ENCODE assay signal across 8 cellular contexts in the genomic region with DNA sequence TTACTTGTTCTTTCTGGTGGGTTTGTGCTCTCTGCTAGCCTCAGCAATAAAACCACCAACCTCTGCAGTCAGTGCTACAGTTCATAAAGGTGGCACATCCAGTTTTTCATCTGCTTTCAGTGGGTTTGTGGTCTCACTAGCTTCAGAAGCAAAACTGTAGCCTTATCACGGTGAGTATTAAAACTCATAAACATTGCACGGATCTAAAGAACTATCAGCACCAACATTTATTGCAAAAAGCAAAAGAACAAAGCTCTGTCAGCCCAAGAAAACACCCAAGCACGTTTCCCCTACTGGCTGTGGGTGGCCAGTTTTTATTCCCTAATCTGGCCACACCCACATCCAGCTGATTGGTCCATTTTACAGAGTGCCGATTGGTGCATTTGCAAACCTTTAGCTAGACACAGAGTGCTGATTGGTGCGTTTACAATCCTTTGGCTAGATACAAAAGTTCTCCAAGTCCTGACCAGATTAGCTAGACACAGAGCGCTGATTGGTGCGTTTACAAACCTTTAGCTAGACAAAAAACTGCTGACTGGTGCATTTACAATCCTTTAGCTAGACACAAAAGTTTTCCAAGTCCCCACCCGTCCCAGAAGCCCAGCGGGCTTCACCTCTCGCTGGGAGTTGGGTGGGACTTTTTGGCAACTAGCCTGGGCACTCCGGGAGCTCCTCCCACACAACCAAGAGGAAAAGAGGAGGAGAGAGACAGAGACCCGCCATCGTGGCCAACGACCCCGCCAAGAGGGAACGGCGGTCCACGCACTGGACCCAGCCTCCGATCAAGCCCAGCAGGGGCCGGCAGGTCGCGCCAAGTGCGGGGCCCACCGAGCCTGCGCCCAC. TPM values are rescaled to one million over a fixed set of nuclear protein-coding genes. Genes with fewer than 3 reads are reported as not detected.
A peak's percentile ranks its signal among the peaks of the same experiment; 100 is the strongest.
DNase-seq lines count a peak whose midpoint lies in the region; ATAC-seq and TF ChIP-seq lines count a peak whose summit lies in the region.

No MANE protein-coding gene starts in this region.

- no peak overlapping the region for H2BK5ac ChIP-seq in mesendoderm (ENCODE audit: low read length)

- WGBS in heart right ventricle, 2 donors: 43 to 44% methylated on average over 25 of the region's 25 CpGs
- WGBS in mesendoderm (ENCODE audit: extremely low coverage, insufficient coverage, low lambda C conversion rate): no CpG with 5 or more reads among the region's 25 CpGs

- no peaks in the 10 kb centered on the region for H3K27me3 Mint-ChIP-seq in activated T-cell treated with anti-CD3 and anti-CD28 coated beads, Interleukin-2, amount 50 U/mL, for 24 hours

- no peak overlapping the region for H3K56ac ChIP-seq in mesendoderm (ENCODE audit: low read length)

- H3K27ac Mint-ChIP-seq in activated T-cell treated with anti-CD3 and anti-CD28 coated beads, Interleukin-2, amount 50 U/mL, for 24 hours: peak overlapping the region; percentile 92

- H3K79me2 ChIP-seq in mesendoderm (ENCODE audit: control insufficient read depth, insufficient read depth, low read length): peaks cover 8% of the 10 kb centered on the region

- H3K9me3 Mint-ChIP-seq in activated T-cell treated with anti-CD3 and anti-CD28 coated beads, Interleukin-2, amount 50 U/mL, for 24 hours: peaks cover 4% of the 10 kb centered on the region

- no peak overlapping the region for H3K18ac ChIP-seq in mesendoderm (ENCODE audit: low read length)

- peaks cover 5% of the 10 kb centered on the region for H3K79me1 ChIP-seq in mesendoderm (ENCODE audit: low read length)

- H3K4me1 Mint-ChIP-seq in activated T-cell treated with anti-CD3 and anti-CD28 coated beads, Interleukin-2, amount 50 U/mL, for 24 hours (ENCODE audit: low read depth): peaks cover 40% of the 10 kb centered on the region

- H2AK5ac ChIP-seq in mesendoderm (ENCODE audit: low read length): no peak overlapping the region

- H3K4me2 ChIP-seq in mesendoderm (ENCODE audit: low read length): no peak overlapping the region

- H3K36me3 Mint-ChIP-seq in activated T-cell treated with anti-CD3 and anti-CD28 coated beads, Interleukin-2, amount 50 U/mL, for 24 hours (ENCODE audit: low read depth): peaks cover 26% of the 10 kb centered on the region

- H3K4me3 ChIP-seq in heart right ventricle (peak overlapping the region; percentile 39 to 82 (median 71)), mesendoderm (ENCODE audit: low read length) (no peak overlapping the region)

- H4K5ac ChIP-seq in mesendoderm (ENCODE audit: low read length): no peak overlapping the region

- no peak for TF ChIP-seq CTCF in heart right ventricle (IDR thresholded peaks at IDR 0.05)

- intact Hi-C loops in heart right ventricle (cut with DNase I): no loop called here

- H3K9ac ChIP-seq in mesendoderm (ENCODE audit: low read length): no peak overlapping the region

- peaks cover 0 to 2% (median 0%) of the 10 kb centered on the region in 9 donors for H3K36me3 ChIP-seq in heart right ventricle
- H3K36me3 ChIP-seq in mesendoderm (ENCODE audit: control insufficient read depth, insufficient read depth, low read length): no peaks in the 10 kb centered on the region

- H4K8ac ChIP-seq in mesendoderm (ENCODE audit: low read depth, low read length): no peak overlapping the region

- peak overlapping the region; percentile 80 to 98 (median 94) for H3K27ac ChIP-seq in heart right ventricle
- no peak overlapping the region for H3K27ac ChIP-seq in mesendoderm (ENCODE audit: low read depth, low read length)

- no peaks in the 10 kb centered on the region for H3K27me3 ChIP-seq in heart right ventricle
- no peaks in the 10 kb centered on the region for H3K27me3 ChIP-seq in mesendoderm (ENCODE audit: insufficient read depth, low read length, poor library complexity)

- H3K4ac ChIP-seq in mesendoderm (ENCODE audit: low read depth, low read length): no peak overlapping the region

- H2BK120ac ChIP-seq in mesendoderm (ENCODE audit: low read depth, low read length): no peak overlapping the region

- H3K4me3 Mint-ChIP-seq in activated T-cell treated with anti-CD3 and anti-CD28 coated beads, Interleukin-2, amount 50 U/mL, for 24 hours: peak overlapping the region; percentile 94

- DNase-seq in activated gamma-delta T cell treated with Interleukin-2 at 50 U/mL for 16 hours: peak; percentile 34
- DNase-seq in activated gamma-delta T cell (lab: John Stamatoyannopoulos, UW): no peak
- DNase-seq in activated T-cell treated with anti-CD3 and anti-CD28 coated beads, Interleukin-2, amount 50 U/mL, for 24 hours: peak; percentile 54
- DNase-seq in heart right ventricle: peak; percentile 44 to 56
- DNase-seq in stimulated activated CD8-positive, alpha-beta memory T cell treated with anti-CD3 and anti-CD28 coated beads, Interleukin-15, amount 100 ng/mL, for 48 hours (ENCODE audit: low read depth in 2 of 2): peak; percentile 27 to 34
- DNase-seq in amniotic stem cell (lab: John Stamatoyannopoulos, UW): no peak
- DNase-seq in effector CD4-positive, alpha-beta T cell: no peak
- DNase-seq in mesendoderm: no peak

- H3K23ac ChIP-seq in mesendoderm (ENCODE audit: low read length): no peak overlapping the region

- peak in 3 of 8 donors; percentile 0 to 9 (median 1) for ATAC-seq in heart right ventricle

- peaks cover 0 to 17% (median 0%) of the 10 kb centered on the region in 11 donors for H3K9me3 ChIP-seq in heart right ventricle

- H3K4me1 ChIP-seq in heart right ventricle (peaks cover 7 to 36% (median 22%) of the 10 kb centered on the region in 9 donors), mesendoderm (ENCODE audit: control insufficient read depth, low read depth, low read length) (peaks cover 3% of the 10 kb centered on the region)

- H2BK15ac ChIP-seq in mesendoderm (replicated peaks; ENCODE audit: low read depth): no peak overlapping the region

RNA-seq across cellular contexts. Expression of a gene that starts 3.3 kb away (rescaled TPM):
- total RNA-seq in heart right ventricle: 100 to 1,000 TPM; 105 to 133 (median 116) TPM
- polyA plus RNA-seq in heart right ventricle: 100 to 1,000 TPM; 114 to 116 TPM
- 183 TPM for polyA plus RNA-seq in mesendoderm (2013, experiment 1 of 2)
- polyA plus RNA-seq in mesendoderm (2013, experiment 2 of 2): 184 TPM

RNA-seq across cellular contexts. Expression of a gene that starts 24.8 kb away (rescaled TPM):
- 10 to 100 TPM in 2 of 10 donors, 1 to 10 TPM in 8; 5.8 to 13.5 (median 8.4) TPM for total RNA-seq in heart right ventricle
- 10 to 100 TPM in 1 of 2 donors, 1 to 10 TPM in 1; 6.1 to 15.7 TPM for polyA plus RNA-seq in heart right ventricle
- 84.9 TPM for polyA plus RNA-seq in mesendoderm (2013, experiment 1 of 2)
- polyA plus RNA-seq in mesendoderm (2013, experiment 2 of 2): 92.9 TPM

RNA-seq across cellular contexts. Expression of a gene that starts 25.2 kb away (rescaled TPM):
- 1 to 10 TPM in 2 of 10 donors, under 1 TPM in 5, not detected in 3; 0.59 to 1.6 (median 0.86) TPM for total RNA-seq in heart right ventricle
- polyA plus RNA-seq in heart right ventricle: under 1 TPM; 0.80 to 0.88 TPM
- polyA plus RNA-seq in mesendoderm (2013, experiment 1 of 2): 2.3 TPM
- 2.0 TPM for polyA plus RNA-seq in mesendoderm (2013, experiment 2 of 2)

RNA-seq across cellular contexts. Expression of a gene that starts 28.0 kb away (rescaled TPM):
- 100 to 1,000 TPM in 9 of 10 donors, 10 to 100 TPM in 1; 93.5 to 116 (median 108) TPM for total RNA-seq in heart right ventricle
- 10 to 100 TPM; 64.5 to 71.2 TPM for polyA plus RNA-seq in heart right ventricle
- 112 TPM for polyA plus RNA-seq in mesendoderm (2013, experiment 1 of 2)
- 114 TPM for polyA plus RNA-seq in mesendoderm (2013, experiment 2 of 2)

Comparison
In these comparisons a context has a peak if more than half of its experiments do, and no peak if none do; other contexts are left out.
1. DNase-seq: peak in activated gamma-delta T cell treated with Interleukin-2 at 50 U/mL for 16 hours (single experiment), activated T-cell treated with anti-CD3 and anti-CD28 coated beads, Interleukin-2, amount 50 U/mL, for 24 hours (single experiment), heart right ventricle (2 of 2) and stimulated activated CD8-positive, alpha-beta memory T cell treated with anti-CD3 and anti-CD28 coated beads, Interleukin-15, amount 100 ng/mL, for 48 hours (2 of 2); none in activated gamma-delta T cell (single experiment), amniotic stem cell (single experiment), effector CD4-positive, alpha-beta T cell (single experiment) and mesendoderm (single experiment).